29 cellular contexts compared by ENCODE assay signal in the genomic region with DNA sequence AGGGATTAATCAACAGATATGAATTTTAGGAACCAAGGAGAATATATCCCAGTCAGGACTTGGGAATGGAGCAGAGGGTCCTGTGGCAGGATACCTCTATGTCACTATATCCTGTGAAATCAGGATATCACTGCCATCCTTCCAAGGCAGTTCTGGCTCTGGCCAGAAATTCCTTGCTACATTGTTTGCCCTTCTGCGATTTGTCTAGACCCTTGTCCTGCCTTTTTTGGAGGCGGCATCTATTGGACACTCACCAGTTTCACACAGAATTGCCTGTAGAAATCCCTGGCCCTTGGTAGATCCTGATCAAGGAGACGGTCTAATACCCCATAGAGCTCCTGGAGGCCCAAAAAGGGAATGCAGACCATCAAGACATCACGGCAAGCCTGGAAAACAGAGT.
"Had no signal": no experiment of that assay in that cellular context is flagged by ENCODE, and none has a peak within 500 bp of the region (broad histone marks: within the 10 kb centered on the region; RNA-seq: fewer than 3 reads in every experiment).

No MANE protein-coding gene starts in this region.

- H3K36me3 ChIP-seq: stomach, suprapubic skin, thoracic aorta, thyroid gland, tibial artery, tibial nerve, transverse colon, upper lobe of left lung, upper lobe of right lung, uterus, vagina had no signal

- ATAC-seq: stimulated activated effector memory CD8-positive, alpha-beta T cell treated with anti-CD3 and anti-CD28 coated beads, Interleukin-12 subunit alpha, Interleukin-12 subunit beta, amount 100 ng/mL, for 72 hours; stimulated activated memory B cell treated with anti-CD40 and anti-IgM and Interleukin-4, amounts not matched to agents 10 μg/mL and 1 μg/mL and 100 μg/mL, for 72 hours; stimulated activated naive B cell treated with anti-CD40 and anti-IgM and Interleukin-4, amounts not matched to agents 10 μg/mL and 1 μg/mL and 100 μg/mL, for 72 hours; stimulated activated naive CD8-positive, alpha-beta T cell treated with anti-CD3 and anti-CD28 coated beads, Interleukin-15, amount 100 ng/mL, for 72 hours; stimulated activated naive CD8-positive, alpha-beta T cell treated with anti-CD3 and anti-CD28 coated beads, Interleukin-15, Interleukin-2, amounts not matched to agents 100 U/mL and 50 U/mL, for 24 hours; upper lobe of right lung had no signal

- FAIRE-seq: urothelium cell line had no signal

- H3K4me3 Mint-ChIP-seq: stimulated activated effector memory CD8-positive, alpha-beta T cell treated with anti-CD3 and anti-CD28 coated beads, Interleukin-12 subunit alpha, Interleukin-12 subunit beta, amount 100 ng/mL, for 72 hours; stimulated activated memory B cell treated with anti-CD40 and anti-IgM and Interleukin-4, amounts not matched to agents 10 μg/mL and 1 μg/mL and 100 μg/mL, for 72 hours; stimulated activated naive B cell treated with anti-CD40 and anti-IgM and Interleukin-4, amounts not matched to agents 10 μg/mL and 1 μg/mL and 100 μg/mL, for 72 hours; stimulated activated naive CD8-positive, alpha-beta T cell treated with anti-CD3 and anti-CD28 coated beads, Interleukin-15, amount 100 ng/mL, for 72 hours; stimulated activated naive CD8-positive, alpha-beta T cell treated with anti-CD3 and anti-CD28 coated beads, Interleukin-15, Interleukin-2, amounts not matched to agents 100 ng/mL and 50 ng/mL, for 24 hours; type B pancreatic cell had no signal

- H3K36me3 Mint-ChIP-seq: stimulated activated effector memory CD8-positive, alpha-beta T cell treated with anti-CD3 and anti-CD28 coated beads, Interleukin-12 subunit alpha, Interleukin-12 subunit beta, amount 100 ng/mL, for 72 hours; stimulated activated memory B cell treated with anti-CD40 and anti-IgM and Interleukin-4, amounts not matched to agents 10 μg/mL and 1 μg/mL and 100 μg/mL, for 72 hours; stimulated activated naive B cell treated with anti-CD40 and anti-IgM and Interleukin-4, amounts not matched to agents 10 μg/mL and 1 μg/mL and 100 μg/mL, for 72 hours; type B pancreatic cell had no signal

- H3K27ac Mint-ChIP-seq: stimulated activated effector memory CD8-positive, alpha-beta T cell treated with anti-CD3 and anti-CD28 coated beads, Interleukin-12 subunit alpha, Interleukin-12 subunit beta, amount 100 ng/mL, for 72 hours; stimulated activated memory B cell treated with anti-CD40 and anti-IgM and Interleukin-4, amounts not matched to agents 10 μg/mL and 1 μg/mL and 100 μg/mL, for 72 hours; stimulated activated naive B cell treated with anti-CD40 and anti-IgM and Interleukin-4, amounts not matched to agents 10 μg/mL and 1 μg/mL and 100 μg/mL, for 72 hours; stimulated activated naive CD8-positive, alpha-beta T cell treated with anti-CD3 and anti-CD28 coated beads, Interleukin-15, amount 100 ng/mL, for 72 hours; stimulated activated naive CD8-positive, alpha-beta T cell treated with anti-CD3 and anti-CD28 coated beads, Interleukin-15, Interleukin-2, amounts not matched to agents 100 ng/mL and 50 ng/mL, for 24 hours; type B pancreatic cell had no signal

- H3K9me3 ChIP-seq: stomach, suprapubic skin, testis, thoracic aorta, thyroid gland, tibial artery, tibial nerve, transverse colon, upper lobe of left lung, upper lobe of right lung, uterus, vagina had no signal

- H3K27me3 ChIP-seq: stomach, suprapubic skin, testis, thyroid gland, tibial artery, tibial nerve, transverse colon, upper lobe of left lung, upper lobe of right lung, uterus, vagina had no signal

- H3K27ac ChIP-seq: stomach, suprapubic skin, testis, thoracic aorta, thyroid gland, tibial artery, tibial nerve, transverse colon, upper lobe of left lung, upper lobe of right lung, uterus, vagina had no signal

- H3K4me1 Mint-ChIP-seq: stimulated activated effector memory CD8-positive, alpha-beta T cell treated with anti-CD3 and anti-CD28 coated beads, Interleukin-12 subunit alpha, Interleukin-12 subunit beta, amount 100 ng/mL, for 72 hours; stimulated activated memory B cell treated with anti-CD40 and anti-IgM and Interleukin-4, amounts not matched to agents 10 μg/mL and 1 μg/mL and 100 μg/mL, for 72 hours; stimulated activated naive B cell treated with anti-CD40 and anti-IgM and Interleukin-4, amounts not matched to agents 10 μg/mL and 1 μg/mL and 100 μg/mL, for 72 hours; stimulated activated naive CD8-positive, alpha-beta T cell treated with anti-CD3 and anti-CD28 coated beads, Interleukin-15, amount 100 ng/mL, for 72 hours had no signal

- H3K27me3 Mint-ChIP-seq: stimulated activated memory B cell treated with anti-CD40 and anti-IgM and Interleukin-4, amounts not matched to agents 10 μg/mL and 1 μg/mL and 100 μg/mL, for 72 hours; stimulated activated naive B cell treated with anti-CD40 and anti-IgM and Interleukin-4, amounts not matched to agents 10 μg/mL and 1 μg/mL and 100 μg/mL, for 72 hours; stimulated activated naive CD8-positive, alpha-beta T cell treated with anti-CD3 and anti-CD28 coated beads, Interleukin-15, Interleukin-2, amounts not matched to agents 100 ng/mL and 50 ng/mL, for 24 hours had no signal

- H3K4me3 ChIP-seq: stomach, suprapubic skin, testis, thoracic aorta, thyroid gland, tibial artery, tibial nerve, transverse colon, upper lobe of left lung, upper lobe of right lung, uterus, vagina had no signal

- H3K4me1 ChIP-seq: stomach, suprapubic skin, testis, thyroid gland, tibial artery, tibial nerve, transverse colon, upper lobe of left lung, upper lobe of right lung, uterus, vagina had no signal

- H3K9me3 Mint-ChIP-seq: stimulated activated effector memory CD8-positive, alpha-beta T cell treated with anti-CD3 and anti-CD28 coated beads, Interleukin-12 subunit alpha, Interleukin-12 subunit beta, amount 100 ng/mL, for 72 hours; stimulated activated memory B cell treated with anti-CD40 and anti-IgM and Interleukin-4, amounts not matched to agents 10 μg/mL and 1 μg/mL and 100 μg/mL, for 72 hours; stimulated activated naive B cell treated with anti-CD40 and anti-IgM and Interleukin-4, amounts not matched to agents 10 μg/mL and 1 μg/mL and 100 μg/mL, for 72 hours; stimulated activated naive CD8-positive, alpha-beta T cell treated with anti-CD3 and anti-CD28 coated beads, Interleukin-15, amount 100 ng/mL, for 72 hours; stimulated activated naive CD8-positive, alpha-beta T cell treated with anti-CD3 and anti-CD28 coated beads, Interleukin-15, Interleukin-2, amounts not matched to agents 100 ng/mL and 50 ng/mL, for 24 hours had no signal

- DNase-seq: stimulated activated CD4-positive, alpha-beta T cell treated with anti-CD3 and anti-CD28 coated beads, Interleukin-2, amount 100 ng/mL, for 48 hours; stimulated activated CD4-positive, alpha-beta T cell treated with anti-CD3 and anti-CD28 coated beads, Interleukin-4, amount 100 ng/mL, for 1 hour; stimulated activated CD4-positive, alpha-beta T cell treated with anti-CD3 and anti-CD28 coated beads, Interleukin-4, amount 100 ng/mL, for 24 hours; stimulated activated CD4-positive, alpha-beta T cell treated with anti-CD3 and anti-CD28 coated beads, Interleukin-4, amount 100 ng/mL, for 4 hours; stimulated activated CD8-positive, alpha-beta memory T cell treated with anti-CD3 and anti-CD28 coated beads, Interleukin-4, amount 100 ng/mL, for 48 hours; stimulated activated naive B cell treated with anti-CD40 and anti-IgM and Interleukin-4, amounts not matched to agents 10 μg/mL and 1 μg/mL and 100 μg/mL, for 72 hours; stimulated activated naive CD4-positive, alpha-beta T cell; stimulated activated naive CD4-positive, alpha-beta T cell treated with Interleukin-2 at 50 U/mL for 16 hours; stimulated activated naive CD8-positive, alpha-beta T cell treated with anti-CD3 and anti-CD28 coated beads, Interleukin-15, amount 100 ng/mL, for 72 hours; stimulated activated naive CD8-positive, alpha-beta T cell treated with anti-CD3 and anti-CD28 coated beads, Interleukin-15, Interleukin-2, amounts not matched to agents 100 U/mL and 50 U/mL, for 24 hours; stomach; substantia nigra; testis; thyroid gland; tibial artery; transverse colon; trophoblast cell; upper lobe of left lung; upper lobe of right lung; uterus had no signal
